Comparison of ENCODE assay signal across 21 cellular contexts in genomic region chr15:58842713-58843396, GRCh38.
DNase-seq lines count a peak whose midpoint lies in the region; ATAC-seq, FAIRE-seq and TF ChIP-seq lines count a peak whose summit lies in the region.
"Had no signal": no experiment of that assay in that cellular context is flagged by ENCODE, and none has a peak within 500 bp of the region (broad histone marks: within the 10 kb centered on the region; RNA-seq: fewer than 3 reads in every experiment).

No MANE protein-coding gene starts in this region.

- H3K27me3 ChIP-seq in K562 (ENCODE audit: control insufficient read depth in 2 of 2, insufficient read depth in 2 of 2, low read length in 2 of 2) (no peaks in the 10 kb centered on the region), lower lobe of right lung (ENCODE audit: low read depth) (no peaks in the 10 kb centered on the region)
- H3K27me3 ChIP-seq: BLaER1 had no signal

- H3K4me1 ChIP-seq in K562 (replicated peaks in 1 of 2; ENCODE audit: control insufficient read depth in 2 of 2, insufficient read depth in 2 of 2, low read length in 2 of 2) (peaks cover 0 to 7% of the 10 kb centered on the region in 2 experiments; a peak in 2 of 5 replicates), lower lobe of right lung (no peaks in the 10 kb centered on the region)
- H3K4me1 ChIP-seq: A549, BLaER1 had no signal

- TF ChIP-seq EP300 in K562 (IDR thresholded peaks at IDR 0.05; ENCODE audit: low read length) = no peak

- DNase-seq in GM12864 (ENCODE audit: low read depth) (peak; percentile 31), K562 (ENCODE audit: extremely low read depth in 1 of 4, low spot score in 3 of 4) (peak in 3 of 4 experiments; percentile 16 to 45 (median 17)), lower lobe of right lung (no peak), UCSD-AML1 (lab: John Stamatoyannopoulos, UW; ENCODE audit: unreplicated experiment) (no peak)
- no peak for DNase-seq in stimulated activated naive CD4-positive, alpha-beta T cell (lab: John Stamatoyannopoulos, UW)
- DNase-seq: Calu3; CD4-positive, alpha-beta memory T cell; EL; H7; HFFc6; MM.1S; NCI-H1092 treated with DMSO at 0.1 percent for 48 hours; NCI-H146; NCI-H2081 treated with DMSO at 0.1 percent for 48 hours; SHP77 treated with DMSO at 0.1 percent for 48 hours; T-helper 1 cell; T-helper 9 cell had no signal

- no peaks in the 10 kb centered on the region for H3K9me1 ChIP-seq in K562 (ENCODE audit: control insufficient read depth, insufficient read depth, low read length)

- in situ Hi-C loops in K562 (cut with MboI) = no loop called here

- no peaks in the 10 kb centered on the region for H4K20me1 ChIP-seq in K562 (replicated peaks; ENCODE audit: control insufficient read depth, insufficient read depth, low read length)
- H4K20me1 ChIP-seq: BLaER1 had no signal

- 89% methylated on average over 4 of the region's 4 CpGs for WGBS in K562 (ENCODE audit: insufficient coverage, low coverage, missing lambda C conversion rate)

- no peak for TF ChIP-seq RAD21 in K562 (CRISPR knock-in tag; conservative IDR thresholded peaks at IDR 0.05 in 1 of 2, IDR thresholded peaks at IDR 0.05 in 1 of 2)

- CTCF ChIA-PET in K562 (lab: Yijun Ruan, JAX; ENCODE audit: low intra/inter-chr PET ratio) = no interaction called here

- FAIRE-seq in K562 (lab: Jason Lieb, UNC) = no peak
- FAIRE-seq: A549 had no signal

- H3K9ac ChIP-seq in K562 (ENCODE audit: insufficient read depth in 1 of 2, low read depth in 2 of 2, low read length in 2 of 2) = no peak overlapping the region; a peak in 1 of 4 replicates
- H3K9ac ChIP-seq: BLaER1 had no signal

- peak; percentile 51 for ATAC-seq in GM18858 (IDR thresholded peaks at IDR 0.05; ENCODE audit: unreplicated experiment)
- peak; percentile 66 for ATAC-seq in HG02610 (IDR thresholded peaks at IDR 0.05; ENCODE audit: unreplicated experiment)
- ATAC-seq in K562 = peak; percentile 57; the same call in 2 of the 3 replicates
- no peak for ATAC-seq in lower lobe of right lung
- ATAC-seq: A549 had no signal

- H3K79me2 ChIP-seq in K562 (ENCODE audit: control insufficient read depth, insufficient read depth, low read length) = no peaks in the 10 kb centered on the region

- TF ChIP-seq CTCF in GM12864 (IDR thresholded peaks at IDR 0.05; ENCODE audit: low read depth, low read length, missing control alignments) = no peak
- TF ChIP-seq CTCF in K562 (IDR thresholded peaks at IDR 0.05 in 2 of 3, conservative IDR thresholded peaks at IDR 0.05 in 1 of 3; ENCODE audit: insufficient read depth in 2 of 3, low read depth in 1 of 3, low read length in 3 of 3) = no peak
- no peak for TF ChIP-seq CTCF in lower lobe of right lung (IDR thresholded peaks at IDR 0.05)

- intact Hi-C loops in K562 (cut with micrococcal nuclease) (no loop called here), lower lobe of right lung (cut with DNase I) (no loop called here)

- BruUV-seq in K562 (replicated peaks; lab: Mats Ljungman, UMichigan) = no TSS peak

- H3K27ac ChIP-seq in K562 (ENCODE audit: extremely low read depth, low read depth, low read length) (peak overlapping the region; percentile 44; the same call in 2 of the 3 replicates), lower lobe of right lung (no peak overlapping the region)
- H3K27ac ChIP-seq: A549, BLaER1 had no signal

- POLR2A ChIA-PET in K562 (lab: Yijun Ruan, JAX) = interaction anchor here (0.6 kb wide), 1 partner anchor 84 kb away, joined by 3 read pairs; no protein-coding TSS in a partner anchor

- H3K36me3 ChIP-seq in K562 (ENCODE audit: control insufficient read depth, insufficient read depth, low read length) (peaks cover 15% of the 10 kb centered on the region; the same call in 2 of the 3 replicates), lower lobe of right lung (peaks cover 12% of the 10 kb centered on the region)

- no peak overlapping the region for H3K4me2 ChIP-seq in K562 (ENCODE audit: insufficient read depth, low read length)
- H3K4me2 ChIP-seq: A549, BLaER1 had no signal

- no peak overlapping the region for H2AFZ ChIP-seq in K562 (ENCODE audit: low read depth, low read length)

- H3K9me3 ChIP-seq in K562 (replicated peaks; ENCODE audit: control insufficient read depth, insufficient read depth, low read depth, low read length) (no peaks in the 10 kb centered on the region), lower lobe of right lung (no peaks in the 10 kb centered on the region)
- H3K9me3 ChIP-seq: A549, BLaER1 had no signal

- H3K4me3 ChIP-seq in GM12864 (ENCODE audit: low read depth, low read length) = no peak overlapping the region
- H3K4me3 ChIP-seq in K562 = no peak overlapping the region
- H3K4me3 ChIP-seq in lower lobe of right lung = no peak overlapping the region
- H3K4me3 ChIP-seq: A549, BLaER1 had no signal

- TF ChIP-seq POLR2A in K562 (conservative IDR thresholded peaks at IDR 0.05) = no peak

TF ChIP-seq in K562, 482 proteins besides CTCF, POLR2A, EP300 and RAD21:
- TF ChIP-seq HNRNPLL (IDR thresholded peaks at IDR 0.05; ENCODE audit: low read depth, low read length, poor library complexity, severe bottlenecking) (no peak), STAG1 (CRISPR knock-in tag; IDR thresholded peaks at IDR 0.05; ENCODE audit: borderline replicate concordance) (no peak), RUNX1 (IDR thresholded peaks at IDR 0.05; ENCODE audit: low read depth) (no peak), TCF3 (CRISPR knock-in tag; IDR thresholded peaks at IDR 0.05) (0 out of 2 replicates have a peak, but pooled peaks have one; percentile 11), ZNF316 (IDR thresholded peaks at IDR 0.05) (peak; percentile 74), TAL1 (IDR thresholded peaks at IDR 0.05) (peak; percentile 44; the same call in 1 of the 2 replicates), SMARCA4 (IDR thresholded peaks at IDR 0.05) (peak; percentile 49; the same call in 1 of the 2 replicates), DPF2 (IDR thresholded peaks at IDR 0.05) (peak; percentile 52), ZNF384 (IDR thresholded peaks at IDR 0.05; ENCODE audit: low read depth, low read length) (no peak), TEAD4 (IDR thresholded peaks at IDR 0.05; ENCODE audit: low read length) (0 out of 2 replicates have a peak, but pooled peaks have one; percentile 11), TEAD4 (CRISPR knock-in tag; IDR thresholded peaks at IDR 0.05; ENCODE audit: borderline replicate concordance) (no peak), ARID1B (IDR thresholded peaks at IDR 0.05) (peak; percentile 49), CBFA2T3 (IDR thresholded peaks at IDR 0.05) (peak; percentile 62), BRD9 (IDR thresholded peaks at IDR 0.05; ENCODE audit: low read depth, partially characterized antibody) (no peak), CBFA2T2 (conservative IDR thresholded peaks at IDR 0.05) (peak; percentile 22; the same call in 1 of the 2 replicates), KHSRP (IDR thresholded peaks at IDR 0.05) (no peak), C11orf30 (IDR thresholded peaks at IDR 0.05; ENCODE audit: low read depth) (peak; percentile 43; the same call in 1 of the 2 replicates)
- TF ChIP-seq, protein P1, sequence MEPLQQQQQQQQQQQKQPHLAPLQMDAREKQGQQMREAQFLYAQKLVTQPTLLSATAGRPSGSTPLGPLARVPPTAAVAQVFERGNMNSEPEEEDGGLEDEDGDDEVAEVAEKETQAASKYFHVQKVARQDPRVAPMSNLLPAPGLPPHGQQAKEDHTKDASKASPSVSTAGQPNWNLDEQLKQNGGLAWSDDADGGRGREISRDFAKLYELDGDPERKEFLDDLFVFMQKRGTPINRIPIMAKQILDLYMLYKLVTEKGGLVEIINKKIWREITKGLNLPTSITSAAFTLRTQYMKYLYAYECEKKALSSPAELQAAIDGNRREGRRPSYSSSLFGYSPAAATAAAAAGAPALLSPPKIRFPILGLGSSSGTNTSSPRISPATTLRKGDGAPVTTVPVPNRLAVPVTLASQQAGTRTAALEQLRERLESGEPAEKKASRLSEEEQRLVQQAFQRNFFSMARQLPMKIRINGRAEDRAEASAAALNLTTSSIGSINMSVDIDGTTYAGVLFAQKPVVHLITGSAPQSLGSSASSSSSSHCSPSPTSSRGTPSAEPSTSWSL (CRISPR knock-in tag; IDR thresholded peaks at IDR 0.05; ENCODE audit: borderline replicate concordance) = no peak

Comparison
In these comparisons a context has a peak if more than half of its experiments do, and no peak if none do; other contexts are left out.
1. DNase-seq: peak in GM12864 (single experiment) and K562 (3 of 4); none in stimulated activated naive CD4-positive, alpha-beta T cell (0 of 6), lower lobe of right lung (single experiment) and UCSD-AML1 (single experiment).
2. ATAC-seq: peak in GM18858 (single experiment), HG02610 (single experiment) and K562 (single experiment); none in lower lobe of right lung (0 of 2).